26 cellular contexts compared by ENCODE assay signal in the genomic region with DNA sequence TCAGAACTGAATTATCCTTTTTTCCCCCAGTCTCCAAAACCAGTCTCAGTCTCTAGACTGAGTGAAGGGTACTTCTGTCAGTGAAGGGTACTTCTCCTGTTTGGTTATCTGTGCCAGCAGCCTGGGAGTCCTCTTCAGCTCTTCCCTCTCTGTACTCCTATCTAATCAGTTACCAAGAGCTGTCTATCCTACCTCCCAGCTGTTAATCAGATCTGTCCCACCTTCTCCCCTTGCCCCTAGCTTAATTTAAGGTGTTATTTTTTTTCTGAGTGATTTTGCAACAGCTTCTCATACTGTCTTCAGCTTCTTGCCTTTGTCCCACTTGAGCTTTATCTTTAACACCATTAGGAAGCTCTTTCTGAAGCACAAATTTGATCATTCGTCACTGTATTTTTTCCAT.
A peak's percentile ranks its signal among the peaks of the same experiment; 100 is the strongest.
DNase-seq lines count a peak whose midpoint lies in the region; ATAC-seq and TF ChIP-seq lines count a peak whose summit lies in the region.
"Had no signal": no experiment of that assay in that cellular context is flagged by ENCODE, and none has a peak within 500 bp of the region (broad histone marks: within the 10 kb centered on the region; RNA-seq: fewer than 3 reads in every experiment).

No MANE protein-coding gene starts in this region.

- H3K36me3 Mint-ChIP-seq in brain = peaks cover 2% of the 10 kb centered on the region

- TF ChIP-seq EP300 in stomach (IDR thresholded peaks at IDR 0.05) = no peak

- no peaks in the 10 kb centered on the region for H3K36me3 ChIP-seq in stomach
- H3K36me3 ChIP-seq: adrenal gland, breast epithelium, tibial nerve had no signal

- H3K27me3 Mint-ChIP-seq in brain = no peaks in the 10 kb centered on the region
- H3K27me3 Mint-ChIP-seq: stimulated activated naive CD8-positive, alpha-beta T cell treated with anti-CD3 and anti-CD28 coated beads, Interleukin-15, Interleukin-2, amounts not matched to agents 100 ng/mL and 50 ng/mL, for 24 hours had no signal

- H3K4me3 ChIP-seq in stomach = no peak overlapping the region
- H3K4me3 ChIP-seq: adrenal gland, breast epithelium, tibial nerve had no signal

- intact Hi-C loops in stomach (cut with DNase I; ENCODE audit: low total_unique reads) (no loop called here), left cardiac atrium (cut with DNase I) (no loop called here)

- H3K9me3 ChIP-seq in stomach = no peaks in the 10 kb centered on the region
- H3K9me3 ChIP-seq: adrenal gland, breast epithelium, tibial nerve had no signal

- H3K9me3 Mint-ChIP-seq in brain = no peaks in the 10 kb centered on the region
- H3K9me3 Mint-ChIP-seq: H9; stimulated activated naive CD8-positive, alpha-beta T cell treated with anti-CD3 and anti-CD28 coated beads, Interleukin-15, Interleukin-2, amounts not matched to agents 100 ng/mL and 50 ng/mL, for 24 hours had no signal

- peaks cover 10 to 48% (median 28%) of the 10 kb centered on the region in 4 donors for H3K4me1 ChIP-seq in stomach
- H3K4me1 ChIP-seq: adrenal gland, breast epithelium had no signal

- TF ChIP-seq CTCF in brain (conservative IDR thresholded peaks at IDR 0.05) = no peak
- no peak for TF ChIP-seq CTCF in stomach (IDR thresholded peaks at IDR 0.05)

- no peak for ATAC-seq in left cardiac atrium

- peak; percentile 25 for DNase-seq in NCI-H1105 treated with DMSO at 0.1 percent for 48 hours (lab: John Stamatoyannopoulos, UW)
- DNase-seq in NCI-H1105 (lab: John Stamatoyannopoulos, UW) = no peak
- DNase-seq in NCI-H345 (lab: John Stamatoyannopoulos, UW) = peak; percentile 65
- DNase-seq in stomach = no peak
- DNase-seq in germinal center (ENCODE audit: low spot score) = no peak
- no peak for DNase-seq in activated CD4-positive, alpha-beta T cell treated with anti-CD3 and anti-CD28 coated beads for 4 hours
- DNase-seq in left cardiac atrium = no peak
- DNase-seq: activated CD4-positive, CD25-positive, alpha-beta regulatory T cell treated with anti-CD3 and anti-CD28 coated beads, Interleukin-2, amount 50 U/mL, for 72 hours; activated T-cell treated with anti-CD3 and anti-CD28 coated beads, Interleukin-2, amount 50 U/mL, for 1 hour; adrenal gland; AML-193; COR-L47; H9; IMR-90; kidney glomerular epithelial cell; mammary epithelial cell; NCI-H146; NCI-H446 treated with DMSO at 0.1 percent for 48 hours; retina; stimulated activated CD4-positive, alpha-beta T cell treated with anti-CD3 and anti-CD28 coated beads, Interleukin-4, amount 100 ng/mL, for 4 hours; T-helper 9 cell had no signal

- peak overlapping the region in 3 of 5 experiments; percentile 1 to 14 (median 1) for H3K27ac Mint-ChIP-seq in brain
- H3K27ac Mint-ChIP-seq: stimulated activated naive CD8-positive, alpha-beta T cell treated with anti-CD3 and anti-CD28 coated beads, Interleukin-15, Interleukin-2, amounts not matched to agents 100 ng/mL and 50 ng/mL, for 24 hours had no signal

- H3K4me3 Mint-ChIP-seq in brain = no peak overlapping the region
- H3K4me3 Mint-ChIP-seq: H9; stimulated activated naive CD8-positive, alpha-beta T cell treated with anti-CD3 and anti-CD28 coated beads, Interleukin-15, Interleukin-2, amounts not matched to agents 100 ng/mL and 50 ng/mL, for 24 hours had no signal

- H3K4me1 Mint-ChIP-seq in brain = peaks cover 42% of the 10 kb centered on the region

- no peak for TF ChIP-seq POLR2A in stomach (IDR thresholded peaks at IDR 0.05)

- no peaks in the 10 kb centered on the region for H3K27me3 ChIP-seq in stomach
- H3K27me3 ChIP-seq: adrenal gland, breast epithelium, tibial nerve had no signal

- H3K27ac ChIP-seq in stomach = peak overlapping the region; percentile 3 to 65 (median 26)
- H3K27ac ChIP-seq: adrenal gland, breast epithelium, HL-60, tibial nerve had no signal

- 72 to 84% (median 79%) methylated on average over 1 of the region's 1 CpG for WGBS in stomach, 5 donors

Comparison
In these comparisons a context has a peak if more than half of its experiments do, and no peak if none do; other contexts are left out.
1. DNase-seq: peak in NCI-H1105 treated with DMSO at 0.1 percent for 48 hours (single experiment) and NCI-H345 (single experiment); none in NCI-H1105 (single experiment), stomach (single experiment), germinal center (single experiment), activated CD4-positive, alpha-beta T cell treated with anti-CD3 and anti-CD28 coated beads for 4 hours (0 of 2) and left cardiac atrium (single experiment).